11 cellular contexts compared by ENCODE assay signal in genomic region chr3:126056681-126057546, GRCh38. TPM values are rescaled to one million over a fixed set of nuclear protein-coding genes. Genes with fewer than 3 reads are reported as not detected.
DNase-seq lines count a peak whose midpoint lies in the region; ATAC-seq, FAIRE-seq and TF ChIP-seq lines count a peak whose summit lies in the region.
"Had no signal": no experiment of that assay in that cellular context is flagged by ENCODE, and none has a peak within 500 bp of the region (broad histone marks: within the 10 kb centered on the region; RNA-seq: fewer than 3 reads in every experiment).

No MANE protein-coding gene starts in this region.

- no peak for TF ChIP-seq CTCF in mammary epithelial cell (conservative IDR thresholded peaks at IDR 0.05 in 1 of 2, IDR thresholded peaks at IDR 0.05 in 1 of 2; ENCODE audit: extremely low read depth in 1 of 2, insufficient read depth in 1 of 2, low read depth in 1 of 2, low read length in 2 of 2)

- H3K4me3 ChIP-seq in mammary epithelial cell (replicated peaks in 1 of 3; ENCODE audit: insufficient read depth in 1 of 3, low read depth in 2 of 3, low read length in 3 of 3): no peak overlapping the region
- H3K4me3 ChIP-seq in small intestine (ENCODE audit: low read depth in 1 of 2, low read length in 2 of 2): no peak overlapping the region

- no peaks in the 10 kb centered on the region for H4K20me1 ChIP-seq in mammary epithelial cell (ENCODE audit: insufficient read depth, low read length)

- H3K4me2 ChIP-seq in mammary epithelial cell (ENCODE audit: insufficient read depth, low read depth, low read length): peak overlapping the region; percentile 20

- H3K27me3 ChIP-seq in mammary epithelial cell (ENCODE audit: insufficient read depth, low read length): no peaks in the 10 kb centered on the region
- no peaks in the 10 kb centered on the region for H3K27me3 ChIP-seq in small intestine (ENCODE audit: control insufficient read depth in 2 of 2, insufficient read depth in 2 of 2, low read length in 2 of 2)

- H3K27me3 Mint-ChIP-seq in T-helper 17 cell: no peaks in the 10 kb centered on the region
- H3K27me3 Mint-ChIP-seq: naive thymus-derived CD4-positive, alpha-beta T cell had no signal

- ATAC-seq in left colon (peak; percentile 82), HG02571 (IDR thresholded peaks at IDR 0.05; ENCODE audit: unreplicated experiment) (no peak), T-helper 17 cell (no peak)
- ATAC-seq: naive thymus-derived CD4-positive, alpha-beta T cell had no signal

- peaks cover 30% of the 10 kb centered on the region for H3K4me1 Mint-ChIP-seq in T-helper 17 cell

- no peak overlapping the region for H3K4me3 Mint-ChIP-seq in T-helper 17 cell
- H3K4me3 Mint-ChIP-seq: naive thymus-derived CD4-positive, alpha-beta T cell had no signal

- CTCF ChIA-PET in mammary epithelial cell (lab: Charles Lee; ENCODE audit: low non-redundant PET): no interaction called here

- H2AFZ ChIP-seq in mammary epithelial cell (ENCODE audit: low read depth, low read length): peak overlapping the region; percentile 66

- dilution Hi-C loops in mammary epithelial cell (cut with HindIII; ENCODE audit: low sequenced_read_pairs): loop anchor here (5.0 kb wide), 2 partner anchors 40 to 45 kb away; no protein-coding TSS in a partner anchor

- no peak overlapping the region for H3K9ac ChIP-seq in mammary epithelial cell (ENCODE audit: insufficient read depth, low read length)

- FAIRE-seq in small intestine (lab: Jason Lieb, UNC): no peak

- H3K36me3 Mint-ChIP-seq in T-helper 17 cell (ENCODE audit: low read depth): no peaks in the 10 kb centered on the region

- no peak overlapping the region for H3K27ac Mint-ChIP-seq in T-helper 17 cell
- H3K27ac Mint-ChIP-seq: naive thymus-derived CD4-positive, alpha-beta T cell had no signal

- peaks cover 32% of the 10 kb centered on the region for H3K4me1 ChIP-seq in mammary epithelial cell (ENCODE audit: insufficient read depth, low read length)
- H3K4me1 ChIP-seq in small intestine (ENCODE audit: control insufficient read depth in 2 of 2, insufficient read depth in 1 of 2, low read depth in 1 of 2, low read length in 1 of 2): peaks cover 0 to 6% of the 10 kb centered on the region in 2 donors

- H3K9me3 ChIP-seq in mammary epithelial cell (replicated peaks; ENCODE audit: insufficient read depth, low read length) (no peaks in the 10 kb centered on the region), small intestine (ENCODE audit: control insufficient read depth, low read depth) (no peaks in the 10 kb centered on the region), T-helper 17 cell (ENCODE audit: control insufficient read depth, low read length, poor library complexity, severe bottlenecking) (no peaks in the 10 kb centered on the region)

- WGBS in mammary epithelial cell (ENCODE audit: low coverage, missing lambda C conversion rate): 79% methylated on average over 10 of the region's 15 CpGs
- 41 to 66% (median 50%) methylated on average over 15 of the region's 15 CpGs for WGBS in small intestine, 3 donors

- H3K27ac ChIP-seq in mammary epithelial cell (ENCODE audit: insufficient read depth, low read depth, low read length) (peak overlapping the region; percentile 57), small intestine (ENCODE audit: low read depth in 1 of 2, low read length in 1 of 2) (peak overlapping the region; percentile 28 to 88)

- intact Hi-C loops in mammary epithelial cell (cut with micrococcal nuclease) (no loop called here), left colon (cut with DNase I, micrococcal nuclease) (no loop called here)

- no peaks in the 10 kb centered on the region for H3K79me2 ChIP-seq in mammary epithelial cell (ENCODE audit: insufficient read depth, low read length)

- no peaks in the 10 kb centered on the region for H3K36me3 ChIP-seq in mammary epithelial cell (ENCODE audit: insufficient read depth, low read length)
- H3K36me3 ChIP-seq in small intestine (ENCODE audit: control insufficient read depth in 2 of 2, insufficient read depth in 2 of 2, low read length in 2 of 2): no peaks in the 10 kb centered on the region

- no TSS peak for BruUV-seq in mammary epithelial cell (replicated peaks; lab: Mats Ljungman, UMichigan)

- DNase-seq in HT1080 (ENCODE audit: low read depth) (peak; percentile 60), mammary epithelial cell (peak; percentile 17), left colon (no peak), small intestine (peak; percentile 92), HuH-7.5 (ENCODE audit: low spot score) (no peak), T-helper 17 cell (no peak)
- DNase-seq: activated CD4-positive, alpha-beta T cell treated with anti-CD3 and anti-CD28 coated beads for 1 hour; naive thymus-derived CD4-positive, alpha-beta T cell; SIG-M5; stimulated activated CD4-positive, alpha-beta T cell treated with anti-CD3 and anti-CD28 coated beads, Interleukin-2, amount 100 ng/mL, for 24 hours had no signal

- in situ Hi-C loops in mammary epithelial cell (cut with MboI; ENCODE audit: low sequenced_read_pairs in 2 of 2): no loop called here

RNA-seq across cellular contexts. Expression of gene SLC41A3, which starts 27.0 kb away (rescaled TPM):
- total RNA-seq in HT1080 (2014; rRNA removed; shearing (Covaris generic)): 46.4 and 53.9 TPM in 2 replicates
- 67.0 and 78.8 TPM in 2 replicates for polyA plus RNA-seq in HT1080 (2015; cell fraction: cytosol; rRNA removed)
- 73.9 and 75.3 TPM in 2 replicates for polyA plus RNA-seq in HT1080 (2015; cell fraction: nucleus; rRNA removed)
- total RNA-seq in mammary epithelial cell: 10 to 100 TPM; 25.1 to 43.0 TPM
- polyA plus RNA-seq in mammary epithelial cell: 43.6 TPM
- polyA minus RNA-seq in mammary epithelial cell: 43.8 TPM
- 10 to 100 TPM; 31.3 to 31.4 TPM for total RNA-seq in left colon
- 10 to 100 TPM; 33.5 to 46.1 (median 39.1) TPM for polyA plus RNA-seq in small intestine
- 10 to 100 TPM; 34.3 to 34.7 TPM for total RNA-seq in T-helper 17 cell

Comparison
In these comparisons a context has a peak if more than half of its experiments do, and no peak if none do; other contexts are left out.
1. DNase-seq: peak in HT1080 (single experiment), mammary epithelial cell (single experiment) and small intestine (single experiment); none in left colon (0 of 2), HuH-7.5 (single experiment) and T-helper 17 cell (0 of 3).